14 cellular contexts compared by ENCODE assay signal in genomic region chr22:35661377-35661937, GRCh38. TPM values are rescaled to one million over a fixed set of nuclear protein-coding genes. Genes with fewer than 3 reads are reported as not detected.
DNase-seq lines count a peak whose midpoint lies in the region; ATAC-seq and TF ChIP-seq lines count a peak whose summit lies in the region.
"Had no signal": no experiment of that assay in that cellular context is flagged by ENCODE, and none has a peak within 500 bp of the region (broad histone marks: within the 10 kb centered on the region; RNA-seq: fewer than 3 reads in every experiment).

No MANE protein-coding gene starts in this region.

- no peak for TF ChIP-seq POLR2A in erythroblast (IDR thresholded peaks at IDR 0.05; ENCODE audit: low read length)
- no peak for TF ChIP-seq POLR2A in lower leg skin (IDR thresholded peaks at IDR 0.05)

- 86 to 94% methylated on average over 4 of the region's 4 CpGs for WGBS in lower leg skin, 2 donors

- peaks cover 84% of the 10 kb centered on the region for H3K36me3 Mint-ChIP-seq in activated CD4-positive, alpha-beta T cell treated with anti-CD3 and anti-CD28 coated beads for 36 hours (ENCODE audit: low read depth)
- H3K36me3 Mint-ChIP-seq in stimulated activated effector memory CD8-positive, alpha-beta T cell treated with anti-CD3 and anti-CD28 coated beads, Interleukin-12 subunit alpha, Interleukin-12 subunit beta, amount 100 ng/mL, for 72 hours, result peaks cover 84% of the 10 kb centered on the region

- H3K27me3 Mint-ChIP-seq in activated CD4-positive, alpha-beta T cell treated with anti-CD3 and anti-CD28 coated beads for 36 hours, result no peaks in the 10 kb centered on the region

- intact Hi-C loops in activated CD4-positive, alpha-beta T cell treated with anti-CD3 and anti-CD28 coated beads for 36 hours (cut with DNase I, micrococcal nuclease), result loop anchor here in 1 of 2 experiments (1.0 kb wide), 1 partner anchor 13 kb away; the partner anchor contains the start of gene APOL6
- intact Hi-C loops in lower leg skin (cut with DNase I; ENCODE audit: low total_unique reads), result no loop called here

- no peak overlapping the region for H3K4me3 Mint-ChIP-seq in activated CD4-positive, alpha-beta T cell treated with anti-CD3 and anti-CD28 coated beads for 36 hours
- peak overlapping the region; percentile 55 for H3K4me3 Mint-ChIP-seq in stimulated activated effector memory CD8-positive, alpha-beta T cell treated with anti-CD3 and anti-CD28 coated beads, Interleukin-12 subunit alpha, Interleukin-12 subunit beta, amount 100 ng/mL, for 72 hours

- H3K4me3 ChIP-seq in lower leg skin (ENCODE audit: low read depth, poor library complexity, severe bottlenecking), result no peak overlapping the region
- H3K4me3 ChIP-seq: A549, esophagus squamous epithelium, upper lobe of right lung had no signal

- no peak for TF ChIP-seq CTCF in lower leg skin (IDR thresholded peaks at IDR 0.05)

- peak; percentile 63 for ATAC-seq in activated CD4-positive, alpha-beta T cell treated with anti-CD3 and anti-CD28 coated beads for 36 hours
- peak; percentile 88 for ATAC-seq in stimulated activated effector memory CD8-positive, alpha-beta T cell treated with anti-CD3 and anti-CD28 coated beads, Interleukin-12 subunit alpha, Interleukin-12 subunit beta, amount 100 ng/mL, for 72 hours
- ATAC-seq in GM19467 (IDR thresholded peaks at IDR 0.05; ENCODE audit: unreplicated experiment) (no peak), HG02852 (IDR thresholded peaks at IDR 0.05; ENCODE audit: unreplicated experiment) (no peak)
- ATAC-seq: A549 had no signal

- peak overlapping the region; percentile 88 for H3K27ac Mint-ChIP-seq in activated CD4-positive, alpha-beta T cell treated with anti-CD3 and anti-CD28 coated beads for 36 hours
- peak overlapping the region; percentile 97 for H3K27ac Mint-ChIP-seq in stimulated activated effector memory CD8-positive, alpha-beta T cell treated with anti-CD3 and anti-CD28 coated beads, Interleukin-12 subunit alpha, Interleukin-12 subunit beta, amount 100 ng/mL, for 72 hours
- H3K27ac Mint-ChIP-seq: progenitor cell of endocrine pancreas had no signal

- H3K4me1 Mint-ChIP-seq in activated CD4-positive, alpha-beta T cell treated with anti-CD3 and anti-CD28 coated beads for 36 hours, result peaks cover 67% of the 10 kb centered on the region
- peaks cover 60% of the 10 kb centered on the region for H3K4me1 Mint-ChIP-seq in stimulated activated effector memory CD8-positive, alpha-beta T cell treated with anti-CD3 and anti-CD28 coated beads, Interleukin-12 subunit alpha, Interleukin-12 subunit beta, amount 100 ng/mL, for 72 hours

- peak; percentile 27 for DNase-seq in activated CD4-positive, alpha-beta T cell treated with anti-CD3 and anti-CD28 coated beads for 36 hours
- no peak for DNase-seq in activated CD4-positive, alpha-beta T cell treated with anti-CD3 and anti-CD28 coated beads for 1 hour
- DNase-seq in T-helper 22 cell (ENCODE audit: low read depth), result peak; percentile 12
- DNase-seq in erythroblast (lab: John Stamatoyannopoulos, UW), result peak; percentile 21 to 33
- no peak for DNase-seq in stimulated activated effector memory CD8-positive, alpha-beta T cell treated with anti-CD3 and anti-CD28 coated beads, Interleukin-12 subunit alpha, Interleukin-12 subunit beta, amount 100 ng/mL, for 72 hours (ENCODE audit: low spot score in 2 of 2)
- no peak for DNase-seq in lower leg skin (ENCODE audit: low spot score in 2 of 2)
- DNase-seq: esophagus squamous epithelium, RPMI8226, upper lobe of right lung had no signal

- peaks cover 24% of the 10 kb centered on the region for H3K9me3 Mint-ChIP-seq in activated CD4-positive, alpha-beta T cell treated with anti-CD3 and anti-CD28 coated beads for 36 hours (ENCODE audit: low read depth)
- peaks cover 2% of the 10 kb centered on the region for H3K9me3 Mint-ChIP-seq in stimulated activated effector memory CD8-positive, alpha-beta T cell treated with anti-CD3 and anti-CD28 coated beads, Interleukin-12 subunit alpha, Interleukin-12 subunit beta, amount 100 ng/mL, for 72 hours

- CTCF ChIA-PET in activated CD4-positive, alpha-beta T cell treated with anti-CD3 and anti-CD28 coated beads for 36 hours (lab: Charles Lee), result no interaction called here

- POLR2A ChIA-PET in activated CD4-positive, alpha-beta T cell treated with anti-CD3 and anti-CD28 coated beads for 36 hours (lab: Charles Lee), result interaction anchor here (2.2 kb wide), 1 partner anchor 13 kb away, joined by 13 read pairs; the partner anchor contains the start of gene APOL6

RNA-seq across cellular contexts. Expression of gene APOL6, which starts 13.2 kb away (rescaled TPM):
- total RNA-seq in activated CD4-positive, alpha-beta T cell treated with anti-CD3 and anti-CD28 coated beads for 36 hours, result 10 to 100 TPM; 34.3 to 35.5 TPM
- total RNA-seq in lower leg skin, result 1 to 10 TPM; 3.0 to 3.9 (median 3.8) TPM

RNA-seq across cellular contexts. Expression of gene MB, which starts 44.3 kb away (rescaled TPM):
- not detected for total RNA-seq in activated CD4-positive, alpha-beta T cell treated with anti-CD3 and anti-CD28 coated beads for 36 hours
- 10 to 100 TPM in 2 of 4 donors, 1 to 10 TPM in 2; 2.2 to 23.4 (median 9.6) TPM for total RNA-seq in lower leg skin
- total RNA-seq: G401, progenitor cell of endocrine pancreas had no signal

RNA-seq across cellular contexts. Expression of gene APOL5, which starts 56.2 kb away (rescaled TPM):
- not detected for total RNA-seq in activated CD4-positive, alpha-beta T cell treated with anti-CD3 and anti-CD28 coated beads for 36 hours
- not detected for total RNA-seq in lower leg skin
- total RNA-seq: esophagus squamous epithelium, G401, progenitor cell of endocrine pancreas, upper lobe of right lung had no signal

Comparison
In these comparisons a context has a peak if more than half of its experiments do, and no peak if none do; other contexts are left out.
1. DNase-seq: peak in activated CD4-positive, alpha-beta T cell treated with anti-CD3 and anti-CD28 coated beads for 36 hours (single experiment), T-helper 22 cell (single experiment) and erythroblast (2 of 2); none in activated CD4-positive, alpha-beta T cell treated with anti-CD3 and anti-CD28 coated beads for 1 hour (single experiment), stimulated activated effector memory CD8-positive, alpha-beta T cell treated with anti-CD3 and anti-CD28 coated beads, Interleukin-12 subunit alpha, Interleukin-12 subunit beta, amount 100 ng/mL, for 72 hours (0 of 2) and lower leg skin (0 of 2).
2. ATAC-seq: peak in activated CD4-positive, alpha-beta T cell treated with anti-CD3 and anti-CD28 coated beads for 36 hours (single experiment) and stimulated activated effector memory CD8-positive, alpha-beta T cell treated with anti-CD3 and anti-CD28 coated beads, Interleukin-12 subunit alpha, Interleukin-12 subunit beta, amount 100 ng/mL, for 72 hours (single experiment); none in GM19467 (single experiment) and HG02852 (single experiment).
3. RNA of gene APOL6, which starts 13.2 kb away (total RNA-seq): 34.3 to 35.5 TPM in activated CD4-positive, alpha-beta T cell treated with anti-CD3 and anti-CD28 coated beads for 36 hours; 3.0 to 3.9 TPM in lower leg skin; every median in the first group is over 4 times any median in the second.